Comparison of ENCODE assay signal across 33 cellular contexts in genomic region chr6:137519629-137520176, GRCh38. TPM values are rescaled to one million over a fixed set of nuclear protein-coding genes. Genes with fewer than 3 reads are reported as not detected.
"Had no signal": no experiment of that assay in that cellular context is flagged by ENCODE, and none has a peak within 500 bp of the region (broad histone marks: within the 10 kb centered on the region; RNA-seq: fewer than 3 reads in every experiment).

No MANE protein-coding gene starts in this region.

- H3K27ac Mint-ChIP-seq: activated CD4-positive, alpha-beta memory T cell treated with anti-CD3 and anti-CD28 coated beads for 36 hours; activated CD4-positive, alpha-beta T cell treated with anti-CD3 and anti-CD28 coated beads, Interleukin-2, amount 10 ng/mL, durations not matched to agents 7 days and 5 days; activated naive CD4-positive, alpha-beta T cell treated with anti-CD3 and anti-CD28 coated beads for 36 hours; activated naive CD4-positive, alpha-beta T cell treated with anti-CD3 and anti-CD28 coated beads, Interleukin-2, amount 50 U/mL, for 72 hours; activated T-helper 1 cell treated with anti-CD3 and anti-CD28 coated beads, Interleukin-12 subunit alpha, Interleukin-12 subunit beta, Interleukin-2, Interleukin-4 antibody, amounts not matched to agents 30 ng/mL and 10 ng/mL and 1 ng/mL, durations not matched to agents 14 hours and 24 hours and 36 hours; brain had no signal

- H3K4me1 ChIP-seq: adrenal gland had no signal

- H3K36me3 ChIP-seq: adrenal gland, WERI-Rb-1 had no signal

- H3K36me3 Mint-ChIP-seq: activated CD4-positive, alpha-beta memory T cell treated with anti-CD3 and anti-CD28 coated beads for 36 hours; activated naive CD4-positive, alpha-beta T cell treated with anti-CD3 and anti-CD28 coated beads, Interleukin-2, amount 50 U/mL, for 72 hours; brain had no signal

- H2AFZ ChIP-seq: PC-9 had no signal

- H3K4me3 Mint-ChIP-seq: activated CD4-positive, alpha-beta memory T cell treated with anti-CD3 and anti-CD28 coated beads for 36 hours; activated CD4-positive, alpha-beta T cell treated with anti-CD3 and anti-CD28 coated beads, Interleukin-2, amount 10 ng/mL, durations not matched to agents 7 days and 5 days; activated naive CD4-positive, alpha-beta T cell treated with anti-CD3 and anti-CD28 coated beads for 36 hours; activated T-cell treated with anti-CD3 and anti-CD28 coated beads, Interleukin-2, amount 50 U/mL, for 4 hours; activated T-helper 1 cell treated with anti-CD3 and anti-CD28 coated beads, Interleukin-12 subunit alpha, Interleukin-12 subunit beta, Interleukin-2, Interleukin-4 antibody, amounts not matched to agents 30 ng/mL and 10 ng/mL and 1 ng/mL, durations not matched to agents 14 hours and 24 hours and 36 hours; brain had no signal

- H3K27ac ChIP-seq: adrenal gland, PC-9, WERI-Rb-1 had no signal

- H3K4me3 ChIP-seq: adrenal gland, PC-9 had no signal

- H3K4me2 ChIP-seq: PC-9 had no signal

- H3K9me3 ChIP-seq: adrenal gland had no signal

- DNase-seq: activated CD4-positive, alpha-beta memory T cell treated with anti-CD3 and anti-CD28 coated beads for 36 hours; activated CD4-positive, alpha-beta T cell treated with anti-CD3 and anti-CD28 coated beads, Interleukin-2, amount 10 ng/mL, durations not matched to agents 7 days and 5 days; activated CD8-positive, alpha-beta memory T cell treated with anti-CD3 and anti-CD28 coated beads, Interleukin-2, amount 50 U/mL, for 4 hours; activated gamma-delta T cell treated with Interleukin-2 at 50 U/mL for 16 hours; activated naive CD4-positive, alpha-beta T cell treated with anti-CD3 and anti-CD28 coated beads for 36 hours; activated T-cell treated with anti-CD3 and anti-CD28 coated beads for 4 hours; activated T-cell treated with anti-CD3 and anti-CD28 coated beads, Interleukin-2, amount 50 U/mL, for 4 hours; adrenal gland; anterior cingulate cortex; caudate nucleus; Karpas-422; KBM-7; NCI-H1048; NCI-H1105 treated with DMSO at 0.1 percent for 48 hours; NCI-H1436; NCI-H1694; NCI-H1930; NCI-H2081 treated with DMSO at 0.1 percent for 48 hours; NCI-H510A; NCI-H526; NCI-H748 treated with DMSO at 0.1 percent for 48 hours; PC-9; Right ventricle myocardium superior; SW 1271; T1000; WERI-Rb-1 had no signal

- H3K9me3 Mint-ChIP-seq: activated CD4-positive, alpha-beta memory T cell treated with anti-CD3 and anti-CD28 coated beads for 36 hours; activated naive CD4-positive, alpha-beta T cell treated with anti-CD3 and anti-CD28 coated beads for 36 hours; activated T-cell treated with anti-CD3 and anti-CD28 coated beads, Interleukin-2, amount 50 U/mL, for 4 hours; activated T-helper 1 cell treated with anti-CD3 and anti-CD28 coated beads, Interleukin-12 subunit alpha, Interleukin-12 subunit beta, Interleukin-2, Interleukin-4 antibody, amounts not matched to agents 30 ng/mL and 10 ng/mL and 1 ng/mL, durations not matched to agents 14 hours and 24 hours and 36 hours had no signal

- ATAC-seq: activated naive CD4-positive, alpha-beta T cell treated with anti-CD3 and anti-CD28 coated beads, Interleukin-2, amount 50 U/mL, for 72 hours; activated T-cell treated with anti-CD3 and anti-CD28 coated beads, Interleukin-2, amount 50 U/mL, for 4 hours had no signal

RNA-seq across cellular contexts. Expression of gene OLIG3, which starts 25.5 kb away (rescaled TPM):
- total RNA-seq: activated CD4-positive, alpha-beta T cell treated with anti-CD3 and anti-CD28 coated beads, Interleukin-2, amount 10 ng/mL, durations not matched to agents 7 days and 5 days; activated naive CD4-positive, alpha-beta T cell treated with anti-CD3 and anti-CD28 coated beads for 36 hours; activated T-cell treated with anti-CD3 and anti-CD28 coated beads, Interleukin-2, amount 50 U/mL, for 4 hours; activated T-helper 1 cell treated with anti-CD3 and anti-CD28 coated beads, Interleukin-12 subunit alpha, Interleukin-12 subunit beta, Interleukin-2, Interleukin-4 antibody, amounts not matched to agents 30 ng/mL and 10 ng/mL and 1 ng/mL, durations not matched to agents 14 hours and 24 hours and 36 hours; adrenal gland; bronchial epithelial cell; MCF 10A; OCI-LY7; PC-9; Right ventricle myocardium superior; T-helper 2 cell treated with Interferon-gamma antibody and Interleukin-4, amounts not matched to agents 100 ng/mL and 5 ng/mL, for 36 hours had no signal
- polyA plus RNA-seq: adrenal gland had no signal
